In the genomic region with DNA sequence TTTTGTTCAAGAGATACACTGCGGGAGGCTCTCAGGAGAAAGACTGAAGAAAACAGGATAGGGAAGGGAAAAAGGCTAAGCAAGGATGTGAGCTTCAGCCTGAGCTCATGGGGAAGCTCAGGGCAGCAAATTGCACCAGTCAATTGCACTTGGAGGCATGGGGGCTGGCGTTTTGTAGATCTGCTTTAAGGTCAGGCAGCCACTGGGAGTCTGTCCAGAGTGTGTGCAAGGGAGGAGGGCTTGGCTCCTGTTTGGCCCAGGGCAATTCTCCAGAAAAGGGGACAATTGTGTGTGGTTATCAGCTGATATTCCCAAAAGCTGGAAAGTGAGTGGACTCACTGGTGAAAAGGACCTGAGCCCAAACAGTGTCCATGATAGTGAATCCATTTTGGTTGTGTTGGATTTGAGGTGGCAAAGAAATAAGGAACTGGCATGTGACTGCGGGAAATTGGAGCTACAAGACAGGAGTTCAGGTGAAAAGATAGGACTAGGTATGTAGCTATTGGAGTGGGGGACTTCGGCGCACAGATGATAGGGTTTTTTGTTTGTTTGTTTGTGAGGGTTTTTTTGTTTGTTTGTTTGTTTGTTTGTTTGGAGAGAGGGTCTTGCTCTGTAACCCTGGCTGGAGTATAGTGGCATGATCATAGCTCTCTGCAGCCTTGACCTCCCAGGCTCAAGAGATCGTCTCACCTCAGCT, we compare ENCODE assay signal across 15 cellular contexts. TPM values are rescaled to one million over a fixed set of nuclear protein-coding genes. Genes with fewer than 3 reads are reported as not detected.
DNase-seq lines count a peak whose midpoint lies in the region; ATAC-seq and TF ChIP-seq lines count a peak whose summit lies in the region.
"Had no signal": no experiment of that assay in that cellular context is flagged by ENCODE, and none has a peak within 500 bp of the region (broad histone marks: within the 10 kb centered on the region; RNA-seq: fewer than 3 reads in every experiment).

No MANE protein-coding gene starts in this region.

- ATAC-seq in natural killer cell treated with Interleukin-12 subunit alpha and Interleukin-12 subunit beta and Interleukin-15 and Interleukin-18, amount 100 ng/mL, for 72 hours, result no peak
- ATAC-seq in natural killer cell, result no peak
- no peak for ATAC-seq in activated naive CD8-positive, alpha-beta T cell treated with anti-CD3 and anti-CD28 coated beads, Interleukin-2, amount 10 ng/mL, durations not matched to agents 7 days and 5 days (ENCODE audit: low read depth)

- H3K9me3 Mint-ChIP-seq in natural killer cell treated with Interleukin-12 subunit alpha and Interleukin-12 subunit beta and Interleukin-15 and Interleukin-18, amount 100 ng/mL, for 72 hours, result no peaks in the 10 kb centered on the region
- H3K9me3 Mint-ChIP-seq in natural killer cell, result no peaks in the 10 kb centered on the region
- H3K9me3 Mint-ChIP-seq in activated naive CD8-positive, alpha-beta T cell treated with anti-CD3 and anti-CD28 coated beads, Interleukin-2, amount 10 ng/mL, durations not matched to agents 7 days and 5 days, result no peaks in the 10 kb centered on the region

- POLR2A ChIA-PET in activated naive CD8-positive, alpha-beta T cell treated with anti-CD3 and anti-CD28 coated beads, Interleukin-2, amount 10 ng/mL, durations not matched to agents 7 days and 5 days (lab: Charles Lee), result interaction anchor here (0.9 to 6.1 kb wide), 9 partner anchors 9 to 27 kb away, joined by 3 to 60 read pairs (median 6); partner anchors contain the start of gene IER3

- peak overlapping the region; percentile 80 to 85 for H3K27ac Mint-ChIP-seq in natural killer cell treated with Interleukin-12 subunit alpha and Interleukin-12 subunit beta and Interleukin-15 and Interleukin-18, amount 100 ng/mL, for 72 hours
- no peak overlapping the region for H3K27ac Mint-ChIP-seq in natural killer cell
- peak overlapping the region; percentile 93 for H3K27ac Mint-ChIP-seq in activated naive CD8-positive, alpha-beta T cell treated with anti-CD3 and anti-CD28 coated beads, Interleukin-2, amount 10 ng/mL, durations not matched to agents 7 days and 5 days

- H3K36me3 ChIP-seq in iPS-20b (ENCODE audit: insufficient read depth, low read depth, low read length) (no peaks in the 10 kb centered on the region), thyroid gland (no peaks in the 10 kb centered on the region), tibial artery (no peaks in the 10 kb centered on the region)

- TF ChIP-seq CTCF in natural killer cell (IDR thresholded peaks at IDR 0.05) (no peak), thyroid gland (IDR thresholded peaks at IDR 0.05) (no peak), tibial artery (IDR thresholded peaks at IDR 0.05) (no peak)

- H3K9me3 ChIP-seq in iPS-20b (ENCODE audit: insufficient read depth, low read depth, low read length) (no peaks in the 10 kb centered on the region), thyroid gland (no peaks in the 10 kb centered on the region), tibial artery (no peaks in the 10 kb centered on the region)

- H3K27me3 Mint-ChIP-seq in natural killer cell treated with Interleukin-12 subunit alpha and Interleukin-12 subunit beta and Interleukin-15 and Interleukin-18, amount 100 ng/mL, for 72 hours, result peaks cover 10 to 13% of the 10 kb centered on the region in 2 donors
- peaks cover 10 to 19% of the 10 kb centered on the region in 2 donors for H3K27me3 Mint-ChIP-seq in natural killer cell (ENCODE audit: low read depth in 2 of 2)
- H3K27me3 Mint-ChIP-seq in activated naive CD8-positive, alpha-beta T cell treated with anti-CD3 and anti-CD28 coated beads, Interleukin-2, amount 10 ng/mL, durations not matched to agents 7 days and 5 days, result no peaks in the 10 kb centered on the region

- no peak for TF ChIP-seq POLR2A in thyroid gland (IDR thresholded peaks at IDR 0.05)

- peaks cover 53 to 62% of the 10 kb centered on the region in 2 donors for H3K4me1 Mint-ChIP-seq in natural killer cell treated with Interleukin-12 subunit alpha and Interleukin-12 subunit beta and Interleukin-15 and Interleukin-18, amount 100 ng/mL, for 72 hours (ENCODE audit: low read depth in 2 of 2)
- H3K4me1 Mint-ChIP-seq in natural killer cell, result peaks cover 36% of the 10 kb centered on the region in 2 donors
- peaks cover 68% of the 10 kb centered on the region for H3K4me1 Mint-ChIP-seq in activated naive CD8-positive, alpha-beta T cell treated with anti-CD3 and anti-CD28 coated beads, Interleukin-2, amount 10 ng/mL, durations not matched to agents 7 days and 5 days

- no peaks in the 10 kb centered on the region for H3K27me3 ChIP-seq in iPS-20b (ENCODE audit: insufficient read depth, low read length)
- H3K27me3 ChIP-seq in thyroid gland, result no peaks in the 10 kb centered on the region
- H3K27me3 ChIP-seq in tibial artery, result no peaks in the 10 kb centered on the region

- H3K27ac ChIP-seq in iPS-20b (ENCODE audit: low read length) (peak overlapping the region; percentile 18), thyroid gland (peak overlapping the region; percentile 1 to 36 (median 14)), tibial artery (no peak overlapping the region)
- H3K27ac ChIP-seq: KMS-11 had no signal

- H3K4me1 ChIP-seq in iPS-20b (ENCODE audit: insufficient read depth, low read length) (peaks cover 48% of the 10 kb centered on the region), thyroid gland (peaks cover 20 to 64% of the 10 kb centered on the region in 2 donors), tibial artery (peaks cover 0 to 30% (median 19%) of the 10 kb centered on the region in 4 donors)

- H3K4me3 ChIP-seq in iPS-20b (ENCODE audit: low read length), result no peak overlapping the region
- no peak overlapping the region for H3K4me3 ChIP-seq in thyroid gland (replicated peaks in 1 of 3)
- H3K4me3 ChIP-seq in tibial artery, result no peak overlapping the region

- H3K9ac ChIP-seq in iPS-20b (ENCODE audit: low read depth, low read length), result peak overlapping the region; percentile 1; the same call in 1 of the 2 replicates
- H3K9ac ChIP-seq: KMS-11 had no signal

- H3K36me3 Mint-ChIP-seq in natural killer cell treated with Interleukin-12 subunit alpha and Interleukin-12 subunit beta and Interleukin-15 and Interleukin-18, amount 100 ng/mL, for 72 hours, result no peaks in the 10 kb centered on the region
- no peaks in the 10 kb centered on the region for H3K36me3 Mint-ChIP-seq in natural killer cell
- H3K36me3 Mint-ChIP-seq in activated naive CD8-positive, alpha-beta T cell treated with anti-CD3 and anti-CD28 coated beads, Interleukin-2, amount 10 ng/mL, durations not matched to agents 7 days and 5 days, result peaks cover 13% of the 10 kb centered on the region

- peak overlapping the region; percentile 18 for H3K4me3 Mint-ChIP-seq in natural killer cell treated with Interleukin-12 subunit alpha and Interleukin-12 subunit beta and Interleukin-15 and Interleukin-18, amount 100 ng/mL, for 72 hours
- H3K4me3 Mint-ChIP-seq in natural killer cell, result no peak overlapping the region
- H3K4me3 Mint-ChIP-seq in activated naive CD8-positive, alpha-beta T cell treated with anti-CD3 and anti-CD28 coated beads, Interleukin-2, amount 10 ng/mL, durations not matched to agents 7 days and 5 days, result peak overlapping the region; percentile 55

- 75 to 79% methylated on average over 6 of the region's 6 CpGs for WGBS in thyroid gland, 2 donors

- intact Hi-C loops in natural killer cell (cut with micrococcal nuclease), result no loop called here
- intact Hi-C loops in thyroid gland (cut with DNase I), result no loop called here
- intact Hi-C loops in tibial artery (cut with DNase I; ENCODE audit: low total_unique reads), result no loop called here

- DNase-seq in natural killer cell treated with Interleukin-12 subunit alpha and Interleukin-12 subunit beta and Interleukin-15 and Interleukin-18, amount 100 ng/mL, for 72 hours (ENCODE audit: low spot score), result no peak
- DNase-seq in natural killer cell, result no peak
- no peak for DNase-seq in activated naive CD8-positive, alpha-beta T cell treated with anti-CD3 and anti-CD28 coated beads, Interleukin-2, amount 10 ng/mL, durations not matched to agents 7 days and 5 days
- DNase-seq in thyroid gland, result peak; percentile 40 to 45
- no peak for DNase-seq in AML-193 (lab: John Stamatoyannopoulos, UW)
- no peak for DNase-seq in hepatic stellate cell (ENCODE audit: low spot score)
- no peak for DNase-seq in tibial artery
- DNase-seq: activated CD4-positive, alpha-beta T cell treated with anti-CD3 and anti-CD28 coated beads for 48 hours; cortex of kidney; NCI-H146; NCI-H510A; stimulated activated CD4-positive, alpha-beta T cell treated with anti-CD3 and anti-CD28 coated beads, Interleukin-2, amount 100 ng/mL, for 48 hours; stimulated activated naive CD4-positive, alpha-beta T cell had no signal

RNA-seq across cellular contexts. Expression of gene IER3, which starts 22.3 kb away (rescaled TPM):
- total RNA-seq in natural killer cell treated with Interleukin-12 subunit alpha and Interleukin-12 subunit beta and Interleukin-15 and Interleukin-18, amount 100 ng/mL, for 72 hours, result 100 to 1,000 TPM; 128 to 346 TPM
- total RNA-seq in natural killer cell, result 100 to 1,000 TPM in 1 of 3 donors, 10 to 100 TPM in 2; 39.7 to 105 (median 66.5) TPM
- total RNA-seq in activated naive CD8-positive, alpha-beta T cell treated with anti-CD3 and anti-CD28 coated beads, Interleukin-2, amount 10 ng/mL, durations not matched to agents 7 days and 5 days, result 10 to 100 TPM; 49.1 to 52.7 TPM
- 10 to 100 TPM in 2 of 4 donors, 1 to 10 TPM in 2; 9.3 to 19.1 (median 13.6) TPM for total RNA-seq in thyroid gland

RNA-seq across cellular contexts. Expression of gene FLOT1, which starts 24.1 kb away (rescaled TPM):
- total RNA-seq in natural killer cell treated with Interleukin-12 subunit alpha and Interleukin-12 subunit beta and Interleukin-15 and Interleukin-18, amount 100 ng/mL, for 72 hours, result 100 to 1,000 TPM; 219 to 319 TPM
- total RNA-seq in natural killer cell (100 to 1,000 TPM in 1 of 3 donors, 10 to 100 TPM in 2; 73.1 to 113 (median 94.2) TPM), thyroid gland (100 to 1,000 TPM; 134 to 160 (median 144) TPM)
- total RNA-seq in activated naive CD8-positive, alpha-beta T cell treated with anti-CD3 and anti-CD28 coated beads, Interleukin-2, amount 10 ng/mL, durations not matched to agents 7 days and 5 days, result 100 to 1,000 TPM; 261 to 271 TPM

RNA-seq across cellular contexts. Expression of gene TUBB, which starts 46.5 kb away (rescaled TPM):
- 1,000 to 10,000 TPM in 1 of 2 donors, 100 to 1,000 TPM in 1; 938 to 1,043 TPM for total RNA-seq in natural killer cell treated with Interleukin-12 subunit alpha and Interleukin-12 subunit beta and Interleukin-15 and Interleukin-18, amount 100 ng/mL, for 72 hours
- total RNA-seq in natural killer cell (100 to 1,000 TPM; 121 to 168 (median 127) TPM), thyroid gland (100 to 1,000 TPM; 162 to 441 (median 269) TPM)
- total RNA-seq in activated naive CD8-positive, alpha-beta T cell treated with anti-CD3 and anti-CD28 coated beads, Interleukin-2, amount 10 ng/mL, durations not matched to agents 7 days and 5 days, result 1,000 to 10,000 TPM; 1,168 to 1,207 TPM

RNA-seq across cellular contexts. Expression of gene MDC1, which starts 49.5 kb away (rescaled TPM):
- 100 to 1,000 TPM in 1 of 2 donors, 10 to 100 TPM in 1; 64.1 to 118 TPM for total RNA-seq in natural killer cell treated with Interleukin-12 subunit alpha and Interleukin-12 subunit beta and Interleukin-15 and Interleukin-18, amount 100 ng/mL, for 72 hours
- 10 to 100 TPM; 61.2 to 77.0 (median 64.5) TPM for total RNA-seq in natural killer cell
- 10 to 100 TPM; 50.2 to 52.2 TPM for total RNA-seq in activated naive CD8-positive, alpha-beta T cell treated with anti-CD3 and anti-CD28 coated beads, Interleukin-2, amount 10 ng/mL, durations not matched to agents 7 days and 5 days
- total RNA-seq in thyroid gland, result 10 to 100 TPM; 15.3 to 27.2 (median 20.2) TPM

Comparison
In these comparisons a context has a peak if more than half of its experiments do, and no peak if none do; other contexts are left out.
1. H3K27ac Mint-ChIP-seq: peak in natural killer cell treated with Interleukin-12 subunit alpha and Interleukin-12 subunit beta and Interleukin-15 and Interleukin-18, amount 100 ng/mL, for 72 hours (2 of 2) and activated naive CD8-positive, alpha-beta T cell treated with anti-CD3 and anti-CD28 coated beads, Interleukin-2, amount 10 ng/mL, durations not matched to agents 7 days and 5 days (single experiment); none in natural killer cell (0 of 2).
2. DNase-seq: peak in thyroid gland (2 of 2); none in natural killer cell treated with Interleukin-12 subunit alpha and Interleukin-12 subunit beta and Interleukin-15 and Interleukin-18, amount 100 ng/mL, for 72 hours (single experiment), natural killer cell (single experiment), activated naive CD8-positive, alpha-beta T cell treated with anti-CD3 and anti-CD28 coated beads, Interleukin-2, amount 10 ng/mL, durations not matched to agents 7 days and 5 days (single experiment), AML-193 (0 of 2), hepatic stellate cell (single experiment) and tibial artery (0 of 2).
3. H3K27ac ChIP-seq: peak in iPS-20b (single experiment) and thyroid gland (3 of 3); none in tibial artery (0 of 2).